In genomic region chr16:81399909-81400308, GRCh38 we compare ENCODE assay signal across 15 cellular contexts. TPM values are rescaled to one million over a fixed set of nuclear protein-coding genes. Genes with fewer than 3 reads are reported as not detected.
DNase-seq lines count a peak whose midpoint lies in the region; ATAC-seq and TF ChIP-seq lines count a peak whose summit lies in the region.
"Had no signal": no experiment of that assay in that cellular context is flagged by ENCODE, and none has a peak within 500 bp of the region (broad histone marks: within the 10 kb centered on the region; RNA-seq: fewer than 3 reads in every experiment).

No MANE protein-coding gene starts in this region.

- H3F3A ChIP-seq in GM23338 (replicated peaks; ENCODE audit: low read depth) (no peaks in the 10 kb centered on the region), PC-3 (ENCODE audit: low read length, unreplicated experiment) (no peaks in the 10 kb centered on the region)

- no TSS peak for BruUV-seq in PC-3 (replicated peaks; lab: Mats Ljungman, UMichigan)

- no peak for DNase-seq in GM23338 (ENCODE audit: low spot score)
- DNase-seq in PC-3 = no peak
- no peak for DNase-seq in foreskin keratinocyte
- DNase-seq in DMS79 (lab: John Stamatoyannopoulos, UW) = no peak
- no peak for DNase-seq in NCI-H774 (lab: John Stamatoyannopoulos, UW)
- no peak for DNase-seq in esophagus muscularis mucosa (ENCODE audit: extremely low spot score)
- DNase-seq: AML-193; Caco-2; CD4-positive, alpha-beta T cell; GDM1; GOT3; H7 had no signal

- TF ChIP-seq CTCF in GM23338 (conservative IDR thresholded peaks at IDR 0.05; ENCODE audit: low read depth in 2 of 2) = no peak
- no peak for TF ChIP-seq CTCF in PC-3 (conservative IDR thresholded peaks at IDR 0.05; ENCODE audit: low read depth, low read length)
- no peak for TF ChIP-seq CTCF in foreskin keratinocyte (conservative IDR thresholded peaks at IDR 0.05)
- TF ChIP-seq CTCF in esophagus muscularis mucosa (IDR thresholded peaks at IDR 0.05) = no peak

- H3K27me3 ChIP-seq in GM23338 (ENCODE audit: insufficient read depth) (no peaks in the 10 kb centered on the region; the same call in 1 of the 2 replicates), PC-3 (ENCODE audit: low read length) (no peaks in the 10 kb centered on the region), foreskin keratinocyte (no peaks in the 10 kb centered on the region), esophagus muscularis mucosa (peaks cover 0 to 5% (median 0%) of the 10 kb centered on the region in 4 donors)

- H3K4me1 Mint-ChIP-seq in GM23338 = peaks cover 2% of the 10 kb centered on the region; the same call in 1 of the 3 replicates

- H3K9me3 Mint-ChIP-seq in GM23338 = no peaks in the 10 kb centered on the region
- H3K9me3 Mint-ChIP-seq: CD4-positive, alpha-beta T cell; IgD-negative memory B cell had no signal

- no peaks in the 10 kb centered on the region for H3K79me2 ChIP-seq in GM23338 (replicated peaks; ENCODE audit: insufficient read depth)
- H3K79me2 ChIP-seq in PC-3 (ENCODE audit: low read length) = 0 out of 2 replicates have a peak, but pooled peaks cover 4% of the 10 kb centered on the region

- H3K4me3 Mint-ChIP-seq in GM23338 = no peak overlapping the region
- H3K4me3 Mint-ChIP-seq: CD4-positive, alpha-beta T cell; IgD-negative memory B cell had no signal

- no peak for ATAC-seq in GM23338
- no peak for ATAC-seq in PC-3
- no peak for ATAC-seq in foreskin keratinocyte
- ATAC-seq: HCT116 had no signal

- POLR2A ChIA-PET in PC-3 (lab: Charles Lee; ENCODE audit: unreplicated experiment) = no interaction called here

- no peak overlapping the region for H3K27ac Mint-ChIP-seq in GM23338
- H3K27ac Mint-ChIP-seq: CD4-positive, alpha-beta T cell; IgD-negative memory B cell had no signal

- H3K4me1 ChIP-seq in GM23338 (ENCODE audit: insufficient read depth) (no peaks in the 10 kb centered on the region), PC-3 (ENCODE audit: insufficient read depth, low read length) (peaks cover 26% of the 10 kb centered on the region), foreskin keratinocyte (peaks cover 18% of the 10 kb centered on the region), esophagus muscularis mucosa (peaks cover 17 to 23% (median 18%) of the 10 kb centered on the region in 4 donors)

- H3K9ac ChIP-seq in PC-3 (ENCODE audit: low read length) = no peak overlapping the region

- no peak overlapping the region for H3K27ac ChIP-seq in GM23338 (ENCODE audit: low read depth)
- peak overlapping the region; percentile 97 for H3K27ac ChIP-seq in PC-3 (ENCODE audit: low read length)
- peak overlapping the region; percentile 95 for H3K27ac ChIP-seq in foreskin keratinocyte
- H3K27ac ChIP-seq in esophagus muscularis mucosa (replicated peaks in 1 of 4) = no peak overlapping the region
- H3K27ac ChIP-seq: C4-2B had no signal

- no peak overlapping the region for H3K4me3 ChIP-seq in GM23338
- H3K4me3 ChIP-seq in PC-3 (ENCODE audit: low read length) = no peak overlapping the region
- no peak overlapping the region for H3K4me3 ChIP-seq in esophagus muscularis mucosa

- no peak for TF ChIP-seq POLR2A in esophagus muscularis mucosa (IDR thresholded peaks at IDR 0.05; ENCODE audit: low read depth)

- no peaks in the 10 kb centered on the region for H3K36me3 Mint-ChIP-seq in GM23338 (ENCODE audit: low read depth)

- H3K9me2 ChIP-seq in GM23338 (ENCODE audit: insufficient read depth) (no peaks in the 10 kb centered on the region), PC-3 (replicated peaks; ENCODE audit: low read length) (no peaks in the 10 kb centered on the region)

- peaks cover 5% of the 10 kb centered on the region for H3K27me3 Mint-ChIP-seq in GM23338 (ENCODE audit: insufficient read depth, low read depth, poor library complexity)
- H3K27me3 Mint-ChIP-seq: CD4-positive, alpha-beta T cell; IgD-negative memory B cell had no signal

- CTCF ChIA-PET in PC-3 (lab: Charles Lee) = no interaction called here

- H2AFZ ChIP-seq in GM23338 (no peak overlapping the region), PC-3 (ENCODE audit: low read length) (no peak overlapping the region)

- intact Hi-C loops in PC-3 (cut with micrococcal nuclease) (loop anchor here (5.0 kb wide), 2 partner anchors 112 to 222 kb away; no protein-coding TSS in a partner anchor), esophagus muscularis mucosa (cut with DNase I) (loop anchor here (5.0 to 10.0 kb wide), 3 partner anchors 33 to 337 kb away; no protein-coding TSS in a partner anchor)

- H3K9me3 ChIP-seq in PC-3 (ENCODE audit: low read length) = peaks cover 6% of the 10 kb centered on the region; the same call in 1 of the 2 replicates
- H3K9me3 ChIP-seq in esophagus muscularis mucosa = peaks cover 0 to 8% (median 0%) of the 10 kb centered on the region in 4 donors

- H3K36me3 ChIP-seq in GM23338 (ENCODE audit: insufficient read depth) (no peaks in the 10 kb centered on the region), PC-3 (ENCODE audit: low read depth, low read length) (peaks cover 3% of the 10 kb centered on the region; the same call in 1 of the 2 replicates), esophagus muscularis mucosa (no peaks in the 10 kb centered on the region)

- TF ChIP-seq EP300 in esophagus muscularis mucosa (IDR thresholded peaks at IDR 0.05) = no peak

- H4K20me1 ChIP-seq in GM23338 (replicated peaks; ENCODE audit: insufficient read depth) (0 out of 2 replicates have a peak, but pooled peaks cover 2% of the 10 kb centered on the region), PC-3 (ENCODE audit: low read length) (no peaks in the 10 kb centered on the region)

- 100% methylated on average over 1 of the region's 1 CpG for WGBS in esophagus muscularis mucosa

- H3K4me2 ChIP-seq in GM23338 = no peak overlapping the region
- no peak overlapping the region for H3K4me2 ChIP-seq in PC-3 (ENCODE audit: low read length)

TF ChIP-seq in GM23338, 12 proteins besides CTCF, POLR2A, EP300 and RAD21 (continues in another document):
- no peak for TF ChIP-seq NANOG (IDR thresholded peaks at IDR 0.05; ENCODE audit: borderline replicate concordance)
- TF ChIP-seq, protein P1, sequence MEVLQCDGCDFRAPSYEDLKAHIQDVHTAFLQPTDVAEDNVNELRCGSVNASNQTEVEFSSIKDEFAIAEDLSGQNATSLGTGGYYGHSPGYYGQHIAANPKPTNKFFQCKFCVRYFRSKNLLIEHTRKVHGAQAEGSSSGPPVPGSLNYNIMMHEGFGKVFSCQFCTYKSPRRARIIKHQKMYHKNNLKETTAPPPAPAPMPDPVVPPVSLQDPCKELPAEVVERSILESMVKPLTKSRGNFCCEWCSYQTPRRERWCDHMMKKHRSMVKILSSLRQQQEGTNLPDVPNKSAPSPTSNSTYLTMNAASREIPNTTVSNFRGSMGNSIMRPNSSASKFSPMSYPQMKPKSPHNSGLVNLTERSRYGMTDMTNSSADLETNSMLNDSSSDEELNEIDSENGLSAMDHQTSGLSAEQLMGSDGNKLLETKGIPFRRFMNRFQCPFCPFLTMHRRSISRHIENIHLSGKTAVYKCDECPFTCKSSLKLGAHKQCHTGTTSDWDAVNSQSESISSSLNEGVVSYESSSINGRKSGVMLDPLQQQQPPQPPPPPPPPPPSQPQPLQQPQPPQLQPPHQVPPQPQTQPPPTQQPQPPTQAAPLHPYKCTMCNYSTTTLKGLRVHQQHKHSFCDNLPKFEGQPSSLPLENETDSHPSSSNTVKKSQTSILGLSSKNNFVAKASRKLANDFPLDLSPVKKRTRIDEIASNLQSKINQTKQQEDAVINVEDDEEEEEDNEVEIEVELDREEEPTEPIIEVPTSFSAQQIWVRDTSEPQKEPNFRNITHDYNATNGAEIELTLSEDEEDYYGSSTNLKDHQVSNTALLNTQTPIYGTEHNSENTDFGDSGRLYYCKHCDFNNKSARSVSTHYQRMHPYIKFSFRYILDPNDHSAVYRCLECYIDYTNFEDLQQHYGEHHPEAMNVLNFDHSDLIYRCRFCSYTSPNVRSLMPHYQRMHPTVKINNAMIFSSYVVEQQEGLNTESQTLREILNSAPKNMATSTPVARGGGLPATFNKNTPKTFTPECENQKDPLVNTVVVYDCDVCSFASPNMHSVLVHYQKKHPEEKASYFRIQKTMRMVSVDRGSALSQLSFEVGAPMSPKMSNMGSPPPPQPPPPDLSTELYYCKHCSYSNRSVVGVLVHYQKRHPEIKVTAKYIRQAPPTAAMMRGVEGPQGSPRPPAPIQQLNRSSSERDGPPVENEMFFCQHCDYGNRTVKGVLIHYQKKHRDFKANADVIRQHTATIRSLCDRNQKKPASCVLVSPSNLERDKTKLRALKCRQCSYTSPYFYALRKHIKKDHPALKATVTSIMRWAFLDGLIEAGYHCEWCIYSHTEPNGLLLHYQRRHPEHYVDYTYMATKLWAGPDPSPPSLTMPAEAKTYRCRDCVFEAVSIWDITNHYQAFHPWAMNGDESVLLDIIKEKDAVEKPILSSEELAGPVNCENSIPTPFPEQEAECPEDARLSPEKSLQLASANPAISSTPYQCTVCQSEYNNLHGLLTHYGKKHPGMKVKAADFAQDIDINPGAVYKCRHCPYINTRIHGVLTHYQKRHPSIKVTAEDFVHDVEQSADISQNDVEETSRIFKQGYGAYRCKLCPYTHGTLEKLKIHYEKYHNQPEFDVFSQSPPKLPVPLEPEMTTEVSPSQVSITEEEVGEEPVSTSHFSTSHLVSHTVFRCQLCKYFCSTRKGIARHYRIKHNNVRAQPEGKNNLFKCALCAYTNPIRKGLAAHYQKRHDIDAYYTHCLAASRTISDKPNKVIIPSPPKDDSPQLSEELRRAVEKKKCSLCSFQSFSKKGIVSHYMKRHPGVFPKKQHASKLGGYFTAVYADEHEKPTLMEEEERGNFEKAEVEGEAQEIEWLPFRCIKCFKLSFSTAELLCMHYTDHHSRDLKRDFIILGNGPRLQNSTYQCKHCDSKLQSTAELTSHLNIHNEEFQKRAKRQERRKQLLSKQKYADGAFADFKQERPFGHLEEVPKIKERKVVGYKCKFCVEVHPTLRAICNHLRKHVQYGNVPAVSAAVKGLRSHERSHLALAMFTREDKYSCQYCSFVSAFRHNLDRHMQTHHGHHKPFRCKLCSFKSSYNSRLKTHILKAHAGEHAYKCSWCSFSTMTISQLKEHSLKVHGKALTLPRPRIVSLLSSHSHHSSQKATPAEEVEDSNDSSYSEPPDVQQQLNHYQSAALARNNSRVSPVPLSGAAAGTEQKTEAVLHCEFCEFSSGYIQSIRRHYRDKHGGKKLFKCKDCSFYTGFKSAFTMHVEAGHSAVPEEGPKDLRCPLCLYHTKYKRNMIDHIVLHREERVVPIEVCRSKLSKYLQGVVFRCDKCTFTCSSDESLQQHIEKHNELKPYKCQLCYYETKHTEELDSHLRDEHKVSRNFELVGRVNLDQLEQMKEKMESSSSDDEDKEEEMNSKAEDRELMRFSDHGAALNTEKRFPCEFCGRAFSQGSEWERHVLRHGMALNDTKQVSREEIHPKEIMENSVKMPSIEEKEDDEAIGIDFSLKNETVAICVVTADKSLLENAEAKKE (CRISPR knock-in tag; IDR thresholded peaks at IDR 0.05) = no peak

RNA-seq across cellular contexts. Expression of gene CMIP, which starts 44.7 kb away (rescaled TPM):
- 49.8 and 62.3 TPM in 2 replicates for total RNA-seq in GM23338 (2014; rRNA removed; shearing (Covaris generic))
- 9.5 and 10.5 TPM in 2 replicates for polyA plus RNA-seq in GM23338 (2016; fragmentation: Nextera tagmentation; extraction: Ambion mirVana)
- 25.7 and 43.7 TPM in 2 replicates for total RNA-seq in PC-3 (2014; rRNA removed)
- 28.0 and 28.9 TPM in 2 replicates for total RNA-seq in foreskin keratinocyte
- polyA plus RNA-seq in foreskin keratinocyte = 12.9 and 15.3 TPM in 2 replicates
- 10 to 100 TPM; 14.5 to 24.6 (median 21.0) TPM for total RNA-seq in esophagus muscularis mucosa

Comparison
In these comparisons a context has a peak if more than half of its experiments do, and no peak if none do; other contexts are left out.
1. H3K27ac ChIP-seq: peak in PC-3 (single experiment) and foreskin keratinocyte (single experiment); none in GM23338 (single experiment) and esophagus muscularis mucosa (0 of 4).